ENCODE assay signal across 8 cellular contexts in genomic region chr4:186105721-186106335, GRCh38. TPM values are rescaled to one million over a fixed set of nuclear protein-coding genes. Genes with fewer than 3 reads are reported as not detected.
DNase-seq lines count a peak whose midpoint lies in the region; ATAC-seq and TF ChIP-seq lines count a peak whose summit lies in the region.

No MANE protein-coding gene starts in this region.

- ATAC-seq in HG02798 (IDR thresholded peaks at IDR 0.05; ENCODE audit: poor library complexity, unreplicated experiment) (peak; percentile 30), HG03457 (IDR thresholded peaks at IDR 0.05; ENCODE audit: unreplicated experiment) (no peak)

- TF ChIP-seq CTCF in GM06990 (IDR thresholded peaks at IDR 0.05; ENCODE audit: insufficient read depth, low read length, poor library complexity, severe bottlenecking) (no peak), ascending aorta (IDR thresholded peaks at IDR 0.05) (no peak), kidney epithelial cell (IDR thresholded peaks at IDR 0.05; ENCODE audit: insufficient read depth, low read length, poor library complexity, severe bottlenecking) (no peak)

- H3K36me3 ChIP-seq in GM06990 (ENCODE audit: control insufficient read depth, insufficient read depth, low read length), result no peaks in the 10 kb centered on the region
- no peaks in the 10 kb centered on the region for H3K36me3 ChIP-seq in ascending aorta
- H3K36me3 ChIP-seq in kidney epithelial cell (ENCODE audit: control insufficient read depth, insufficient read depth, low read length), result no peaks in the 10 kb centered on the region
- no peaks in the 10 kb centered on the region for H3K36me3 ChIP-seq in stomach smooth muscle (ENCODE audit: control insufficient read depth in 2 of 2, insufficient read depth in 2 of 2, low read length in 2 of 2)
- no peaks in the 10 kb centered on the region for H3K36me3 ChIP-seq in SJCRH30

- H3K4me1 ChIP-seq in ascending aorta (peaks cover 3 to 6% of the 10 kb centered on the region in 2 donors), stomach smooth muscle (ENCODE audit: control insufficient read depth, insufficient read depth, low read length) (peaks cover 4% of the 10 kb centered on the region), SJCRH30 (no peaks in the 10 kb centered on the region)

- H3K4me3 ChIP-seq in GM06990 (replicated peaks; ENCODE audit: low read depth, low read length) (peak overlapping the region; percentile 48), ascending aorta (peak overlapping the region; percentile 66 to 76), kidney epithelial cell (ENCODE audit: low read depth, low read length) (peak overlapping the region; percentile 66), stomach smooth muscle (ENCODE audit: low read length in 2 of 2) (peak overlapping the region; percentile 65 to 77), SJCRH30 (no peak overlapping the region)

- peaks cover 3% of the 10 kb centered on the region for H3K27me3 ChIP-seq in GM06990 (replicated peaks; ENCODE audit: control insufficient read depth, insufficient read depth, low read length)
- no peaks in the 10 kb centered on the region for H3K27me3 ChIP-seq in ascending aorta
- H3K27me3 ChIP-seq in kidney epithelial cell (ENCODE audit: control insufficient read depth, insufficient read depth, low read length), result no peaks in the 10 kb centered on the region
- no peaks in the 10 kb centered on the region for H3K27me3 ChIP-seq in stomach smooth muscle (ENCODE audit: control insufficient read depth in 1 of 2, insufficient read depth in 2 of 2, low read length in 2 of 2)
- no peaks in the 10 kb centered on the region for H3K27me3 ChIP-seq in SJCRH30

- no peaks in the 10 kb centered on the region for H3K9me3 ChIP-seq in ascending aorta
- no peaks in the 10 kb centered on the region for H3K9me3 ChIP-seq in stomach smooth muscle (ENCODE audit: control insufficient read depth in 2 of 2, low read length in 2 of 2)
- H3K9me3 ChIP-seq in SJCRH30 (replicated peaks), result no peaks in the 10 kb centered on the region

- intact Hi-C loops in ascending aorta (cut with DNase I), result no loop called here

- DNase-seq in GM06990 (ENCODE audit: extremely low read depth, insufficient read length), result no peak
- DNase-seq in ascending aorta (ENCODE audit: low spot score in 2 of 2), result no peak
- DNase-seq in kidney epithelial cell (ENCODE audit: low read depth), result peak; percentile 61
- no peak for DNase-seq in SJCRH30
- DNase-seq in OCI-M1 (lab: John Stamatoyannopoulos, UW), result no peak

- peak overlapping the region; percentile 30 to 72 for H3K9ac ChIP-seq in stomach smooth muscle (ENCODE audit: low read length in 2 of 2)

- no peak overlapping the region for H3K27ac ChIP-seq in ascending aorta
- peak overlapping the region; percentile 7 for H3K27ac ChIP-seq in stomach smooth muscle (ENCODE audit: low read length)
- no peak overlapping the region for H3K27ac ChIP-seq in SJCRH30

RNA-seq across cellular contexts. Expression of gene FAM149A, which starts 1.3 kb away (rescaled TPM):
- total RNA-seq in ascending aorta (13.9 TPM), kidney epithelial cell (22.2 and 22.9 TPM in 2 replicates)
- 0.13 and 0.53 TPM in 2 replicates for total RNA-seq in SJCRH30 (2014; rRNA removed; shearing (Covaris generic))

RNA-seq across cellular contexts. Expression of gene TLR3, which starts 36.9 kb away (rescaled TPM):
- total RNA-seq in ascending aorta, result 19.9 TPM
- total RNA-seq in kidney epithelial cell, result 5.8 and 7.6 TPM in 2 replicates
- not detected in 2 replicates for total RNA-seq in SJCRH30 (2014; rRNA removed; shearing (Covaris generic))
